8 cellular contexts compared by ENCODE assay signal in the genomic region with DNA sequence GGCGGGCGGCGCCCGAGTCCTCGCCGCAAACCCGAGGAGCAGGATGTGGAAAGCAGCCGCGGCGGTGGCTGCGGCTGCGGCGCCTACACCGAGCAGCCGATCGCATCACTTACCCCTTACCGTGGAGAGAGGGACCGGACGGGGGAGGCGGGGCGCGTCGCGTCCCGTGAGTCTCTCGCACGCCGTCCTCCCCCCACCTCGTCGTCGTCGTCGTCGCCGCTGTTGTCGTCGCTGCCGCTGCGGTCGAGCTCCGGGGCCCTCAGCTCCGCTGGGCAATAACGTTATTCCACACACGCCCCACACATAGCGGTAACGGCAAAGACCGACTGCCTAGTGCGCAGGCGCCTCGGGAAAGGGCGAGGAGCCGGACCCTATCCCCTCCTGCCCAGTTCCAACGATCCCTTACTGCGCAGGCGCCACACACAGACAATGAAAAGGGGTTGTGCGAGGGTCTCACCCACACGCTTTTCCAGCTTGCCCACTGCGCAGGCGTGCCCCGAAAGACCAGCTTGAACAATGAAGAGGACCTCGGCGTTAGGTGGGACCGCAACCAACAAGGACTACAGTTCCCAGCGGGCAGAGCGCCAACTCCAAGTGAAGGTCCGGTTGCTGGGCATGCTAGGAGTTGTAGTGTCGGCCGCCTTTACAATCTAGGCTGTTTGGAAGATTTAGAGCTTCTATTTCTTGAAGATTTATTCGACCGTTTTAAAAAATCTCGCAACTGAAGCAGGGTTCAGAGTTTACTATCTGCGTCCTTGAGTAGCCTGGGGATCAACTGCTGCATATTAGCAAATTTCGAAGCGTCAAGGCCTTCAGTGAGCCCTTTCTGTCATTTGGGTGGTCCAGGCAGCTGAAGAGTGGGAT. TPM values are rescaled to one million over a fixed set of nuclear protein-coding genes. Genes with fewer than 3 reads are reported as not detected.
DNase-seq lines count a peak whose midpoint lies in the region; ATAC-seq lines count a peak whose summit lies in the region.

Gene CEP170 (minus strand): TSS at position 355 of the 864 bp plus-strand sequence. CDS start 30,001 bp downstream, outside the sequence.

- H3K9me3 Mint-ChIP-seq in CD4-positive, CD25-positive, alpha-beta regulatory T cell, result no peaks in the 10 kb centered on the region

- H3K27me3 ChIP-seq in CD4-positive, CD25-positive, alpha-beta regulatory T cell (ENCODE audit: control insufficient read depth, insufficient read depth, low read length), result no peaks in the 10 kb centered on the region

- peaks cover 13% of the 10 kb centered on the region for H3K27me3 Mint-ChIP-seq in CD4-positive, CD25-positive, alpha-beta regulatory T cell

- H3K4me3 Mint-ChIP-seq in CD4-positive, CD25-positive, alpha-beta regulatory T cell, result peak within 1 kb of the TSS; percentile 95 to 100 (median 100)

- H3K36me3 ChIP-seq in CD4-positive, CD25-positive, alpha-beta regulatory T cell (ENCODE audit: control insufficient read depth, insufficient read depth, low read length), result no peaks in the 10 kb centered on the region

- H3K36me3 Mint-ChIP-seq in CD4-positive, CD25-positive, alpha-beta regulatory T cell, result no peaks in the 10 kb centered on the region

- H3K27ac Mint-ChIP-seq in CD4-positive, CD25-positive, alpha-beta regulatory T cell, result peak within 1 kb of the TSS; percentile 99 to 100 (median 100)

- H3K4me1 Mint-ChIP-seq in CD4-positive, CD25-positive, alpha-beta regulatory T cell, result peaks cover 23 to 49% (median 38%) of the 10 kb centered on the region in 4 donors

- H3K4me3 ChIP-seq in CD4-positive, CD25-positive, alpha-beta regulatory T cell (ENCODE audit: low read depth, low read length), result peak within 1 kb of the TSS; percentile 98

- H3K9me3 ChIP-seq in CD4-positive, CD25-positive, alpha-beta regulatory T cell (ENCODE audit: control insufficient read depth in 2 of 2, low read length in 2 of 2), result no peaks in the 10 kb centered on the region

- peak within 1 kb of the TSS; percentile 99 for H3K27ac ChIP-seq in CD4-positive, CD25-positive, alpha-beta regulatory T cell (ENCODE audit: insufficient read depth, low read length, poor library complexity, severe bottlenecking)

- peak; percentile 85 to 92 (median 92) for DNase-seq in CD4-positive, CD25-positive, alpha-beta regulatory T cell
- peak; percentile 98 for DNase-seq in NCI-H82 treated with DMSO at 0.1 percent for 48 hours (lab: John Stamatoyannopoulos, UW; ENCODE audit: unreplicated experiment)
- peak; percentile 75 to 77 for DNase-seq in activated CD8-positive, alpha-beta memory T cell treated with anti-CD3 and anti-CD28 coated beads for 1 hour (ENCODE audit: extremely low read depth in 1 of 2, low read depth in 1 of 2)
- peak; percentile 82 for DNase-seq in effector CD8-positive, alpha-beta T cell (lab: John Stamatoyannopoulos, UW)
- DNase-seq in medulla oblongata (ENCODE audit: extremely low spot score), result peak; percentile 99
- peak; percentile 78 for DNase-seq in stimulated activated CD8-positive, alpha-beta memory T cell treated with anti-CD3 and anti-CD28 coated beads, Interleukin-12 subunit alpha, Interleukin-12 subunit beta, amount 100 ng/mL, for 1 hour (ENCODE audit: low read depth)

- peak; percentile 66 to 70 for ATAC-seq in CD4-positive, CD25-positive, alpha-beta regulatory T cell (ENCODE audit: low read depth in 2 of 2)
- peak; percentile 49 for ATAC-seq in GM19438 (IDR thresholded peaks at IDR 0.05; ENCODE audit: low read depth, unreplicated experiment)
- peak; percentile 27 for ATAC-seq in HG03575 (IDR thresholded peaks at IDR 0.05; ENCODE audit: extremely low read depth, insufficient number of reproducible peaks, low FRiP score, unreplicated experiment)

- peaks cover 37% of the 10 kb centered on the region for H3K4me1 ChIP-seq in CD4-positive, CD25-positive, alpha-beta regulatory T cell (ENCODE audit: control insufficient read depth, insufficient read depth, low read length, poor library complexity, severe bottlenecking)

RNA-seq across cellular contexts. Expression of gene CEP170, which starts in this region (rescaled TPM):
- total RNA-seq in CD4-positive, CD25-positive, alpha-beta regulatory T cell, result 35.5 TPM
- 10 to 100 TPM in 1 of 4 donors, 1 to 10 TPM in 3; 6.8 to 13.0 (median 8.1) TPM for polyA plus RNA-seq in CD4-positive, CD25-positive, alpha-beta regulatory T cell

Comparison
In these comparisons a context has a peak if more than half of its experiments do, and no peak if none do; other contexts are left out.
1. Peak in every context shown above with its lines: DNase-seq, ATAC-seq, H3K4me3 ChIP-seq and H3K27ac ChIP-seq.